In the genomic region with DNA sequence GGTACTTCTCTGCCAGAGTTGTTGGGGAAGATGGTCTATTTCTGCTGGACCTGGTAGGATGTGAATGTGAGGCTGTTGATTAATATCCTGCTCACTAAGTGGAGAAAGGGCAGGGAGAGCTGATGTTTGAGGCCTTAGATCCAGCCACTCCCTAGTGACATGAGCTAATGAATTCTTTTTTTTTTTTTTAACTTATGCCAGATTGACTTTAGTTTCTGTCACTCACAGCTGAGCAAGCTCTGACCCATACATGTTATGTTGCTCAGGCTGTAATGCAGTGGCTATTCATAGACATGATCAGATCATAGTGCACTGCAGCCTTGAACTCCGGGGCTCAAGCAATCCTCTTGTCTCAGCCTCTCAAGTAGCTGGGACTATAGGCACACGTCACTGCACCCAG, we compare ENCODE assay signal across 28 cellular contexts.
A peak's percentile ranks its signal among the peaks of the same experiment; 100 is the strongest.
DNase-seq lines count a peak whose midpoint lies in the region; ATAC-seq, FAIRE-seq and TF ChIP-seq lines count a peak whose summit lies in the region.
"Had no signal": no experiment of that assay in that cellular context is flagged by ENCODE, and none has a peak within 500 bp of the region (broad histone marks: within the 10 kb centered on the region; RNA-seq: fewer than 3 reads in every experiment).

No MANE protein-coding gene starts in this region.

- H3K4me3 ChIP-seq in GM12878 (no peak overlapping the region), foreskin fibroblast (ENCODE audit: low read depth in 1 of 2, low read length in 2 of 2) (no peak overlapping the region)
- H3K4me3 ChIP-seq: A549, dorsolateral prefrontal cortex, mucosa of descending colon, sigmoid colon had no signal

- SMC1A ChIA-PET in GM12878 (lab: Charles Lee; ENCODE audit: uncharacterized antibody, unreplicated experiment), result interaction anchor here (1.2 to 2.2 kb wide), 3 partner anchors 14 to 43 kb away, joined by 3 to 7 read pairs (median 5); no protein-coding TSS in a partner anchor

- H3K36me3 ChIP-seq in GM12878 (ENCODE audit: control insufficient read depth in 2 of 2, insufficient read depth in 2 of 2, low read length in 1 of 2), result no peaks in the 10 kb centered on the region
- H3K36me3 ChIP-seq: sigmoid colon had no signal

- TF ChIP-seq CTCF in GM12878 (IDR thresholded peaks at IDR 0.05 in 2 of 3, conservative IDR thresholded peaks at IDR 0.05 in 1 of 3; ENCODE audit: control insufficient read depth in 2 of 3, extremely low read depth in 1 of 3, insufficient read depth in 1 of 3, low read depth in 3 of 3, low read length in 3 of 3), result no peak
- TF ChIP-seq CTCF in foreskin fibroblast (IDR thresholded peaks at IDR 0.05; ENCODE audit: low read depth, low read length), result no peak

- no peak for DNase-seq in Right ventricle myocardium inferior (ENCODE audit: missing footprints)
- no peak for DNase-seq in Right ventricle myocardium superior
- no peak for DNase-seq in GM12878 (ENCODE audit: low read depth, low spot score)
- DNase-seq in foreskin fibroblast, result peak; percentile 35 to 39
- no peak for DNase-seq in left lobe of liver (ENCODE audit: low spot score)
- no peak for DNase-seq in superior temporal gyrus (ENCODE audit: extremely low spot score)
- no peak for DNase-seq in HuH-7.5 (ENCODE audit: low spot score)
- DNase-seq: activated CD4-positive, alpha-beta memory T cell treated with anti-CD3 and anti-CD28 coated beads for 36 hours; activated effector memory CD4-positive, alpha-beta T cell treated with Interleukin-2 at 50 U/mL for 16 hours; activated naive CD8-positive, alpha-beta T cell treated with anti-CD3 and anti-CD28 coated beads for 36 hours; central memory CD4-positive, alpha-beta T cell; DMS153; dorsolateral prefrontal cortex; hippocampal formation; immature natural killer cell; mucosa of descending colon; NCI-H1694 treated with DMSO at 0.1 percent for 48 hours; NCI-H526; RPMI8226; sigmoid colon; T-helper 9 cell; trophoblast cell had no signal

- CTCF ChIA-PET in GM12878 (lab: Yijun Ruan, JAX), result interaction anchor here (0.7 kb wide), 1 partner anchor 269 kb away, joined by 3 read pairs; no protein-coding TSS in a partner anchor

- no peaks in the 10 kb centered on the region for H4K20me1 ChIP-seq in GM12878 (ENCODE audit: control insufficient read depth, insufficient read depth)

- no peak overlapping the region for H3K9ac ChIP-seq in GM12878 (ENCODE audit: control insufficient read depth, insufficient read depth, low read length)

- 0% methylated on average over 2 of the region's 2 CpGs for WGBS in GM12878 (ENCODE audit: insufficient coverage, insufficient replicate concordance, low lambda C conversion rate, missing lambda C conversion rate)

- intact Hi-C loops in Right ventricle myocardium inferior (cut with DNase I) (no loop called here), Right ventricle myocardium superior (cut with DNase I) (no loop called here), GM12878 (cut with micrococcal nuclease; ENCODE audit: unreplicated experiment) (loop anchor here (5.0 kb wide), 1 partner anchor 248 kb away; no protein-coding TSS in a partner anchor)

- no peaks in the 10 kb centered on the region; the same call in 2 of the 3 replicates for H3K9me3 ChIP-seq in GM12878 (replicated peaks; ENCODE audit: control insufficient read depth, insufficient read depth, low read length)
- H3K9me3 ChIP-seq: A549 had no signal

- peak; percentile 34 for ATAC-seq in Right ventricle myocardium inferior
- no peak for ATAC-seq in Right ventricle myocardium superior (ENCODE audit: poor library complexity)
- ATAC-seq in GM12878, result peak; percentile 49
- no peak for ATAC-seq in left lobe of liver
- ATAC-seq in HG02981 (IDR thresholded peaks at IDR 0.05; ENCODE audit: unreplicated experiment), result no peak
- ATAC-seq: A549, foreskin keratinocyte, mucosa of descending colon, SK-N-SH treated with all-trans-retinoic acid at 6 μM for 48 hours had no signal

- no peaks in the 10 kb centered on the region for H3K79me2 ChIP-seq in GM12878 (ENCODE audit: control insufficient read depth, insufficient read depth, low read length)

- no peaks in the 10 kb centered on the region for H3K4me1 ChIP-seq in GM12878 (ENCODE audit: control insufficient read depth, insufficient read depth, low read length)
- H3K4me1 ChIP-seq: A549 had no signal

- no peak for TF ChIP-seq EP300 in GM12878 (IDR thresholded peaks at IDR 0.05; ENCODE audit: borderline replicate concordance in 1 of 2, control insufficient read depth in 1 of 2, low read depth in 2 of 2, low read length in 2 of 2)

- no peak overlapping the region for H3K4me2 ChIP-seq in GM12878 (ENCODE audit: control insufficient read depth, insufficient read depth)
- H3K4me2 ChIP-seq: A549 had no signal

- TF ChIP-seq RAD21 in GM12878 (IDR thresholded peaks at IDR 0.05; ENCODE audit: insufficient read depth, low read depth, low read length), result no peak

- H2AFZ ChIP-seq in GM12878 (ENCODE audit: control insufficient read depth, low read depth, low read length), result no peak overlapping the region

- no peak for TF ChIP-seq POLR2A in GM12878 (IDR thresholded peaks at IDR 0.05; ENCODE audit: low read depth, low read length)

- no peak overlapping the region for H3K27ac ChIP-seq in GM12878 (ENCODE audit: control insufficient read depth, insufficient read depth)
- H3K27ac ChIP-seq: A549, dorsolateral prefrontal cortex, foreskin keratinocyte, sigmoid colon had no signal

- FAIRE-seq in GM12878 (lab: Jason Lieb, UNC), result no peak
- FAIRE-seq: A549, astrocyte, G401.6 had no signal

- POLR2A ChIA-PET in GM12878 (lab: Charles Lee), result interaction anchor here (0.6 kb wide), 1 partner anchor 41 kb away, joined by 3 read pairs; no protein-coding TSS in a partner anchor

- H3K27me3 ChIP-seq in GM12878 (replicated peaks in 1 of 2; ENCODE audit: control insufficient read depth in 2 of 2, insufficient read depth in 2 of 2, low read length in 1 of 2), result no peaks in the 10 kb centered on the region
- H3K27me3 ChIP-seq: dorsolateral prefrontal cortex, foreskin keratinocyte, sigmoid colon had no signal

- in situ Hi-C loops in GM12878 (cut with MboI), result no loop called here

- RAD21 ChIA-PET in GM12878 (lab: Charles Lee; ENCODE audit: unreplicated experiment), result interaction anchor here (0.6 kb wide), 1 partner anchor 23 kb away, joined by 3 read pairs; no protein-coding TSS in a partner anchor

- no TSS peak for BruUV-seq in GM12878 (replicated peaks; lab: Mats Ljungman, UMichigan)

TF ChIP-seq in GM12878, 131 proteins besides CTCF, POLR2A, EP300 and RAD21:
- TF ChIP-seq SRF (IDR thresholded peaks at IDR 0.05; ENCODE audit: low read depth in 2 of 2, low read length in 2 of 2) (no peak), NR2C2 (IDR thresholded peaks at IDR 0.05; ENCODE audit: borderline replicate concordance, control insufficient read depth, insufficient read length, low read depth) (no peak), ZZZ3 (IDR thresholded peaks at IDR 0.05; ENCODE audit: control insufficient read depth, insufficient read length, low read depth) (no peak), EED (IDR thresholded peaks at IDR 0.05; ENCODE audit: low read depth) (no peak), POLR2AphosphoS2 (IDR thresholded peaks at IDR 0.05; ENCODE audit: low read depth, low read length) (no peak)
TF ChIP-seq in GM12878: peak in this region for 0.

Comparison
In these comparisons a context has a peak if more than half of its experiments do, and no peak if none do; other contexts are left out.
1. ATAC-seq: peak in Right ventricle myocardium inferior (single experiment) and GM12878 (single experiment); none in Right ventricle myocardium superior (single experiment), left lobe of liver (single experiment) and HG02981 (single experiment).
2. DNase-seq: peak in foreskin fibroblast (2 of 2); none in Right ventricle myocardium inferior (single experiment), Right ventricle myocardium superior (single experiment), GM12878 (single experiment), left lobe of liver (single experiment), superior temporal gyrus (single experiment) and HuH-7.5 (single experiment).